ENCODE assay signal across 20 cellular contexts in the genomic region with DNA sequence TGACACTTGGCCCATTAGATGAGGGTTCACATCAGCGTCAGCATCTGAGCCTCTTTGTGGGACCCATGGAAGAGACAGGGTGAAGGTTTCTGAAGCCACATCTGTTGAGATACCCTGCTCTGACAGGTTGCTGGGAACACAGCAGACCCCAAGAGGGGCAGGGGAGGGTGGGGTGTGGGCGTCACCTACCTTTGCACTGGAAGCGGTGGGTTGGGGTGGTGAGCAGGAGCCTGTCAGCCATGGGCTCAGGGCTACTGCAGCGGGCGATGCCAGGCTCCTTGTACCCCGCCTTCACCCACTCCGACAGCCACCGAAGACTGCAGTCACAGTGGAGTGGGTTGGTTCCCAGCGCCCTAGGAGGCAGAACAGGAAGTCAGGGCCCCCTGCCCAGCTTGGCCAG.
DNase-seq lines count a peak whose midpoint lies in the region; ATAC-seq and TF ChIP-seq lines count a peak whose summit lies in the region.
"Had no signal": no experiment of that assay in that cellular context is flagged by ENCODE, and none has a peak within 500 bp of the region (broad histone marks: within the 10 kb centered on the region; RNA-seq: fewer than 3 reads in every experiment).

No MANE protein-coding gene starts in this region.

- H4K20me1 ChIP-seq in neural progenitor cell (ENCODE audit: low read depth), result peaks cover 5% of the 10 kb centered on the region
- H4K20me1 ChIP-seq: BLaER1 had no signal

- H2AFZ ChIP-seq in neural progenitor cell (replicated peaks), result no peak overlapping the region

- H3K27ac Mint-ChIP-seq in activated CD8-positive, alpha-beta memory T cell treated with anti-CD3 and anti-CD28 coated beads, Interleukin-2, amount 10 ng/mL, durations not matched to agents 7 days and 5 days, result no peak overlapping the region
- H3K27ac Mint-ChIP-seq in neural progenitor cell (peak overlapping the region; percentile 21), type B pancreatic cell (no peak overlapping the region)
- H3K27ac Mint-ChIP-seq: CD4-positive, alpha-beta memory T cell had no signal

- H3K36me3 ChIP-seq in neural progenitor cell, result no peaks in the 10 kb centered on the region
- H3K36me3 ChIP-seq: BLaER1 had no signal

- ATAC-seq in activated CD8-positive, alpha-beta memory T cell treated with anti-CD3 and anti-CD28 coated beads, Interleukin-2, amount 10 ng/mL, durations not matched to agents 7 days and 5 days, result no peak
- ATAC-seq in HG03280 (IDR thresholded peaks at IDR 0.05; ENCODE audit: unreplicated experiment), result no peak
- ATAC-seq: A549, HCT116 had no signal

- H3K9me3 ChIP-seq in neural progenitor cell (ENCODE audit: low read depth), result no peaks in the 10 kb centered on the region
- H3K9me3 ChIP-seq: A549, BLaER1 had no signal

- H3K4me1 Mint-ChIP-seq in activated CD8-positive, alpha-beta memory T cell treated with anti-CD3 and anti-CD28 coated beads, Interleukin-2, amount 10 ng/mL, durations not matched to agents 7 days and 5 days, result no peaks in the 10 kb centered on the region
- H3K4me1 Mint-ChIP-seq in neural progenitor cell (peaks cover 6% of the 10 kb centered on the region), type B pancreatic cell (ENCODE audit: unreplicated experiment) (peaks cover 11% of the 10 kb centered on the region)
- H3K4me1 Mint-ChIP-seq: CD14-positive monocyte; CD4-positive, alpha-beta memory T cell had no signal

- CTCF ChIA-PET in activated CD8-positive, alpha-beta memory T cell treated with anti-CD3 and anti-CD28 coated beads, Interleukin-2, amount 10 ng/mL, durations not matched to agents 7 days and 5 days (lab: Charles Lee), result no interaction called here

- peaks cover 2% of the 10 kb centered on the region for H3K27me3 Mint-ChIP-seq in activated CD8-positive, alpha-beta memory T cell treated with anti-CD3 and anti-CD28 coated beads, Interleukin-2, amount 10 ng/mL, durations not matched to agents 7 days and 5 days
- H3K27me3 Mint-ChIP-seq in neural progenitor cell (ENCODE audit: insufficient read depth, low read depth) (peaks cover 2% of the 10 kb centered on the region), type B pancreatic cell (peaks cover 47% of the 10 kb centered on the region)

- H3K9me3 Mint-ChIP-seq in activated CD8-positive, alpha-beta memory T cell treated with anti-CD3 and anti-CD28 coated beads, Interleukin-2, amount 10 ng/mL, durations not matched to agents 7 days and 5 days (ENCODE audit: low read depth), result no peaks in the 10 kb centered on the region
- H3K9me3 Mint-ChIP-seq in neural progenitor cell, result no peaks in the 10 kb centered on the region
- no peaks in the 10 kb centered on the region for H3K9me3 Mint-ChIP-seq in type B pancreatic cell
- H3K9me3 Mint-ChIP-seq: CD14-positive monocyte had no signal

- DNase-seq in activated CD8-positive, alpha-beta memory T cell treated with anti-CD3 and anti-CD28 coated beads, Interleukin-2, amount 50 U/mL, for 48 hours, result peak; percentile 40
- DNase-seq in activated CD8-positive, alpha-beta memory T cell treated with anti-CD3 and anti-CD28 coated beads, Interleukin-2, amount 10 ng/mL, durations not matched to agents 7 days and 5 days, result no peak
- DNase-seq in coronary artery (ENCODE audit: low spot score) (peak; percentile 64), neural progenitor cell (ENCODE audit: low spot score) (no peak), type B pancreatic cell (ENCODE audit: extremely low spot score, unreplicated experiment) (peak; percentile 48), AML-193 (lab: John Stamatoyannopoulos, UW) (no peak)
- no peak for DNase-seq in activated CD4-positive, alpha-beta T cell treated with anti-CD3 and anti-CD28 coated beads, Interleukin-2, amount 50 U/mL, for 1 hour
- DNase-seq: CD4-positive, alpha-beta memory T cell; DMS153; DMS79; GDM1; GOT3; H7 had no signal

- H3F3A ChIP-seq in neural progenitor cell (ENCODE audit: low read depth), result no peaks in the 10 kb centered on the region

- no peak overlapping the region for H3K4me3 Mint-ChIP-seq in activated CD8-positive, alpha-beta memory T cell treated with anti-CD3 and anti-CD28 coated beads, Interleukin-2, amount 10 ng/mL, durations not matched to agents 7 days and 5 days
- no peak overlapping the region for H3K4me3 Mint-ChIP-seq in neural progenitor cell
- no peak overlapping the region for H3K4me3 Mint-ChIP-seq in type B pancreatic cell
- H3K4me3 Mint-ChIP-seq: CD14-positive monocyte; CD4-positive, alpha-beta memory T cell had no signal

- no peaks in the 10 kb centered on the region for H3K27me3 ChIP-seq in neural progenitor cell
- H3K27me3 ChIP-seq: BLaER1 had no signal

- no peaks in the 10 kb centered on the region for H3K79me2 ChIP-seq in neural progenitor cell (ENCODE audit: low read depth)

- H3K27ac ChIP-seq in coronary artery (no peak overlapping the region), neural progenitor cell (no peak overlapping the region)
- H3K27ac ChIP-seq: 22Rv1, BLaER1, HL-60 had no signal

- TF ChIP-seq CTCF in coronary artery (IDR thresholded peaks at IDR 0.05) (no peak), neural progenitor cell (IDR thresholded peaks at IDR 0.05) (no peak), type B pancreatic cell (conservative IDR thresholded peaks at IDR 0.05) (no peak)

- no peaks in the 10 kb centered on the region for H3K36me3 Mint-ChIP-seq in activated CD8-positive, alpha-beta memory T cell treated with anti-CD3 and anti-CD28 coated beads, Interleukin-2, amount 10 ng/mL, durations not matched to agents 7 days and 5 days
- no peaks in the 10 kb centered on the region for H3K36me3 Mint-ChIP-seq in neural progenitor cell
- peaks cover 3% of the 10 kb centered on the region for H3K36me3 Mint-ChIP-seq in type B pancreatic cell
- H3K36me3 Mint-ChIP-seq: CD14-positive monocyte; CD4-positive, alpha-beta memory T cell had no signal

- no peak overlapping the region for H3K9ac ChIP-seq in neural progenitor cell
- H3K9ac ChIP-seq: BLaER1 had no signal

- H3K4me3 ChIP-seq in coronary artery, result no peak overlapping the region
- H3K4me3 ChIP-seq in neural progenitor cell, result no peak overlapping the region
- H3K4me3 ChIP-seq: A549, BLaER1 had no signal

- H3K4me1 ChIP-seq in neural progenitor cell, result peaks cover 9% of the 10 kb centered on the region

- no peak overlapping the region for H3K4me2 ChIP-seq in neural progenitor cell
- H3K4me2 ChIP-seq: A549, BLaER1 had no signal

Comparison
In these comparisons a context has a peak if more than half of its experiments do, and no peak if none do; other contexts are left out.
1. DNase-seq: peak in activated CD8-positive, alpha-beta memory T cell treated with anti-CD3 and anti-CD28 coated beads, Interleukin-2, amount 50 U/mL, for 48 hours (single experiment), coronary artery (single experiment) and type B pancreatic cell (single experiment); none in activated CD8-positive, alpha-beta memory T cell treated with anti-CD3 and anti-CD28 coated beads, Interleukin-2, amount 10 ng/mL, durations not matched to agents 7 days and 5 days (single experiment), neural progenitor cell (single experiment), AML-193 (0 of 2) and activated CD4-positive, alpha-beta T cell treated with anti-CD3 and anti-CD28 coated beads, Interleukin-2, amount 50 U/mL, for 1 hour (single experiment).